In genomic region chr5:150284311-150284710, GRCh38 we compare ENCODE assay signal across 1 cellular context.
TF ChIP-seq lines count a peak whose summit lies in the region.

No MANE protein-coding gene starts in this region.

TF ChIP-seq in H1, 55 proteins besides CTCF, POLR2A, EP300 and RAD21:
- TF ChIP-seq MAFK (IDR thresholded peaks at IDR 0.05; ENCODE audit: low read depth, low read length) = no peak
- TF ChIP-seq GABPA (IDR thresholded peaks at IDR 0.05; ENCODE audit: borderline replicate concordance, insufficient read depth, low read length) = no peak
- no peak for TF ChIP-seq TCF12 (IDR thresholded peaks at IDR 0.05; ENCODE audit: low read depth, low read length)
- TF ChIP-seq BACH1 (IDR thresholded peaks at IDR 0.05; ENCODE audit: low read length) = no peak
- no peak for TF ChIP-seq CBX8 (IDR thresholded peaks at IDR 0.05; ENCODE audit: borderline replicate concordance, low read depth, low read length)
- no peak for TF ChIP-seq HDAC2 (IDR thresholded peaks at IDR 0.05; ENCODE audit: borderline replicate concordance in 1 of 2, low read depth in 2 of 2, low read length in 2 of 2)
- TF ChIP-seq RBBP5 (IDR thresholded peaks at IDR 0.05; ENCODE audit: borderline replicate concordance, low read depth, low read length) = no peak
- TF ChIP-seq GTF2F1 (IDR thresholded peaks at IDR 0.05; ENCODE audit: borderline replicate concordance, low read depth, low read length) = no peak
- no peak for TF ChIP-seq POLR2AphosphoS5 (IDR thresholded peaks at IDR 0.05; ENCODE audit: low read depth, low read length)
- TF ChIP-seq JUN (IDR thresholded peaks at IDR 0.05; ENCODE audit: low read depth, low read length) = no peak
- TF ChIP-seq EZH2 (IDR thresholded peaks at IDR 0.05; ENCODE audit: low read depth, low read length, severe bottlenecking) = no peak
- TF ChIP-seq TAF7 (optimal IDR thresholded peaks at IDR 0.05; ENCODE audit: borderline replicate concordance, low read depth, low read length) = no peak
- no peak for TF ChIP-seq TEAD4 (IDR thresholded peaks at IDR 0.05; ENCODE audit: low read depth, low read length)
